ENCODE assay signal across 1 cellular context in genomic region chr19:57688011-57688763, GRCh38.
TF ChIP-seq lines count a peak whose summit lies in the region.

No MANE protein-coding gene starts in this region.

TF ChIP-seq in H1, 55 proteins besides CTCF, POLR2A, EP300 and RAD21:
- TF ChIP-seq NRF1 (IDR thresholded peaks at IDR 0.05; ENCODE audit: low read depth, low read length) (no peak), GTF2F1 (IDR thresholded peaks at IDR 0.05; ENCODE audit: borderline replicate concordance, low read depth, low read length) (0 out of 2 replicates have a peak, but pooled peaks have one; percentile 28)
